ENCODE assay signal across 1 cellular context in the genomic region with DNA sequence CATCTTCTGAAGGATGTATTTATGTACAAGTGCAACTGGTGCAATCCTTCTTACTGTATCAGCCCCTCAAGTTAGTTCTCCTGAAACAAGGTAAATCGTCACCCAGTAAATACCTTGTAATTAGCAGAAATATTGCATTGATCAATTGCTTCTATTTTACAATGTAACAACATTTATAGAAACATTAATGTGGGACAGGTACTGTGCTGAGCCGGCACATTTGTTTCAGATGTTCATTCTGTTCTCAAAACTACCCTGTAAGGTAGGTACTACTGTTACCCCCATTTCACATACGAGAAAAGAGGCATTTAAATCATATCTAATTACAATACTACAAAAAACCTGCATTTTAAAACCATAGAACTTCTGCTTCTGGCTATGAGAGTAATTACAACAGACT.
TF ChIP-seq lines count a peak whose summit lies in the region.

No MANE protein-coding gene starts in this region.

TF ChIP-seq in GM23338, 12 proteins besides CTCF, POLR2A, EP300 and RAD21:
- TF ChIP-seq JUNB (IDR thresholded peaks at IDR 0.05; ENCODE audit: unreplicated experiment) (no peak), POLR2AphosphoS5 (IDR thresholded peaks at IDR 0.05; ENCODE audit: low read depth) (no peak), STAT1 (IDR thresholded peaks at IDR 0.05; ENCODE audit: unreplicated experiment) (no peak), CREB1 (CRISPR knock-in tag; IDR thresholded peaks at IDR 0.05; ENCODE audit: low read depth) (no peak), EZH2 (IDR thresholded peaks at IDR 0.05; ENCODE audit: low read depth, unreplicated experiment) (no peak), EZH2phosphoT487 (IDR thresholded peaks at IDR 0.05; ENCODE audit: unreplicated experiment) (no peak)
